In genomic region chr17:4142107-4142900, GRCh38 we compare ENCODE assay signal across 8 cellular contexts. TPM values are rescaled to one million over a fixed set of nuclear protein-coding genes. Genes with fewer than 3 reads are reported as not detected.
DNase-seq lines count a peak whose midpoint lies in the region; ATAC-seq and TF ChIP-seq lines count a peak whose summit lies in the region.

No MANE protein-coding gene starts in this region.

- H3K27me3 Mint-ChIP-seq in activated CD8-positive, alpha-beta T cell treated with anti-CD3 and anti-CD28 coated beads for 36 hours, result no peaks in the 10 kb centered on the region
- H3K27me3 Mint-ChIP-seq in neural crest cell (ENCODE audit: low read depth), result no peaks in the 10 kb centered on the region

- H3K36me3 Mint-ChIP-seq in activated CD8-positive, alpha-beta T cell treated with anti-CD3 and anti-CD28 coated beads for 36 hours (ENCODE audit: low read depth), result peaks cover 6% of the 10 kb centered on the region
- no peaks in the 10 kb centered on the region for H3K36me3 Mint-ChIP-seq in neural crest cell (ENCODE audit: low read depth)

- H3K4me3 Mint-ChIP-seq in activated CD8-positive, alpha-beta T cell treated with anti-CD3 and anti-CD28 coated beads for 36 hours, result peak overlapping the region; percentile 82
- peak overlapping the region; percentile 99 for H3K4me3 Mint-ChIP-seq in neural crest cell

- H3K4me1 Mint-ChIP-seq in activated CD8-positive, alpha-beta T cell treated with anti-CD3 and anti-CD28 coated beads for 36 hours (ENCODE audit: low read depth), result peaks cover 59% of the 10 kb centered on the region
- peaks cover 34% of the 10 kb centered on the region for H3K4me1 Mint-ChIP-seq in neural crest cell

- WGBS in esophagus muscularis mucosa, result 9% methylated on average over 9 of the region's 56 CpGs

- H3K27ac ChIP-seq in BLaER1, result peak overlapping the region; percentile 93
- peak overlapping the region; percentile 94 for H3K27ac ChIP-seq in HL-60 (replicated peaks)
- peak overlapping the region; percentile 96 to 100 (median 96) for H3K27ac ChIP-seq in esophagus muscularis mucosa (replicated peaks in 1 of 4)
- H3K27ac ChIP-seq in upper lobe of right lung, result peak overlapping the region; percentile 99

- no peak for TF ChIP-seq POLR2A in esophagus muscularis mucosa (IDR thresholded peaks at IDR 0.05; ENCODE audit: low read depth)

- peak overlapping the region; percentile 95 for H3K9ac ChIP-seq in BLaER1

- POLR2A ChIA-PET in activated CD8-positive, alpha-beta T cell treated with anti-CD3 and anti-CD28 coated beads for 36 hours (lab: Charles Lee), result interaction anchor here (0.7 to 3.8 kb wide), 7 partner anchors 8 to 34 kb away, joined by 3 to 25 read pairs (median 5); no protein-coding TSS in a partner anchor

- no peaks in the 10 kb centered on the region for H3K9me3 Mint-ChIP-seq in activated CD8-positive, alpha-beta T cell treated with anti-CD3 and anti-CD28 coated beads for 36 hours
- H3K9me3 Mint-ChIP-seq in neural crest cell, result no peaks in the 10 kb centered on the region

- H3K4me3 ChIP-seq in BLaER1 (peak overlapping the region; percentile 99), HL-60 (replicated peaks; ENCODE audit: insufficient read depth, low read length) (peak overlapping the region; percentile 70), esophagus muscularis mucosa (peak overlapping the region; percentile 79 to 100 (median 96)), upper lobe of right lung (peak overlapping the region; percentile 88)

- ATAC-seq in GM19452 (IDR thresholded peaks at IDR 0.05; ENCODE audit: unreplicated experiment) (peak; percentile 19), upper lobe of right lung (peak; percentile 16)
- no peak for ATAC-seq in activated CD8-positive, alpha-beta T cell treated with anti-CD3 and anti-CD28 coated beads for 36 hours

- H3K36me3 ChIP-seq in BLaER1 (peaks cover 25% of the 10 kb centered on the region), esophagus muscularis mucosa (peaks cover 0 to 4% (median 0%) of the 10 kb centered on the region in 4 donors), upper lobe of right lung (peaks cover 8% of the 10 kb centered on the region)

- peaks cover 55% of the 10 kb centered on the region for H4K20me1 ChIP-seq in BLaER1

- TF ChIP-seq EP300 in esophagus muscularis mucosa (IDR thresholded peaks at IDR 0.05), result no peak

- intact Hi-C loops in activated CD8-positive, alpha-beta T cell treated with anti-CD3 and anti-CD28 coated beads for 36 hours (cut with micrococcal nuclease), result no loop called here
- intact Hi-C loops in esophagus muscularis mucosa (cut with DNase I), result no loop called here
- intact Hi-C loops in upper lobe of right lung (cut with DNase I), result no loop called here

- H3K27me3 ChIP-seq in BLaER1 (no peaks in the 10 kb centered on the region), HL-60 (ENCODE audit: insufficient read depth, poor library complexity, severe bottlenecking) (no peaks in the 10 kb centered on the region), esophagus muscularis mucosa (no peaks in the 10 kb centered on the region), upper lobe of right lung (no peaks in the 10 kb centered on the region)

- H3K4me2 ChIP-seq in BLaER1, result peak overlapping the region; percentile 96

- peak overlapping the region; percentile 98 for H3K27ac Mint-ChIP-seq in activated CD8-positive, alpha-beta T cell treated with anti-CD3 and anti-CD28 coated beads for 36 hours
- peak overlapping the region; percentile 15 for H3K27ac Mint-ChIP-seq in neural crest cell (ENCODE audit: unreplicated experiment)

- DNase-seq in HL-60 (ENCODE audit: low read depth in 1 of 2, low spot score in 1 of 2), result no peak
- peak; percentile 44 for DNase-seq in activated CD8-positive, alpha-beta T cell treated with anti-CD3 and anti-CD28 coated beads for 36 hours
- DNase-seq in esophagus muscularis mucosa (ENCODE audit: extremely low spot score), result no peak
- DNase-seq in neural crest cell (ENCODE audit: low read depth, low spot score), result peak; percentile 11
- peak; percentile 77 for DNase-seq in upper lobe of right lung
- no peak for DNase-seq in NCI-H2029 treated with DMSO at 0.1 percent for 48 hours (lab: John Stamatoyannopoulos, UW)

- peaks cover 37% of the 10 kb centered on the region for H3K4me1 ChIP-seq in BLaER1
- peaks cover 47 to 62% (median 59%) of the 10 kb centered on the region in 4 donors for H3K4me1 ChIP-seq in esophagus muscularis mucosa
- H3K4me1 ChIP-seq in upper lobe of right lung, result peaks cover 44% of the 10 kb centered on the region

- TF ChIP-seq CTCF in HL-60 (IDR thresholded peaks at IDR 0.05; ENCODE audit: insufficient read depth, low read length) (no peak), esophagus muscularis mucosa (IDR thresholded peaks at IDR 0.05) (no peak), neural crest cell (conservative IDR thresholded peaks at IDR 0.05) (no peak), upper lobe of right lung (IDR thresholded peaks at IDR 0.05) (no peak)
- TF ChIP-seq CTCF in activated CD8-positive, alpha-beta T cell treated with anti-CD3 and anti-CD28 coated beads for 36 hours (IDR thresholded peaks at IDR 0.05), result no peak

- CTCF ChIA-PET in activated CD8-positive, alpha-beta T cell treated with anti-CD3 and anti-CD28 coated beads for 36 hours (lab: Charles Lee), result interaction anchor here (0.8 to 1.5 kb wide), 2 partner anchors 33 to 425 kb away, joined by 3 to 6 read pairs; no protein-coding TSS in a partner anchor

- H3K9me3 ChIP-seq in BLaER1, result no peaks in the 10 kb centered on the region
- no peaks in the 10 kb centered on the region for H3K9me3 ChIP-seq in esophagus muscularis mucosa
- no peaks in the 10 kb centered on the region for H3K9me3 ChIP-seq in upper lobe of right lung

RNA-seq across cellular contexts. Expression of gene ZZEF1, which starts 0.5 kb away (rescaled TPM):
- total RNA-seq in activated CD8-positive, alpha-beta T cell treated with anti-CD3 and anti-CD28 coated beads for 36 hours, result 10 to 100 TPM; 28.1 to 30.6 TPM
- total RNA-seq in esophagus muscularis mucosa, result 100 to 1,000 TPM in 1 of 4 donors, 10 to 100 TPM in 3; 57.8 to 100 (median 80.9) TPM
- 26.9 and 28.0 TPM in 2 replicates for total RNA-seq in neural crest cell
- total RNA-seq in upper lobe of right lung, result 50.9 TPM

RNA-seq across cellular contexts. Expression of gene CYB5D2, which starts 0.7 kb away (rescaled TPM):
- 1 to 10 TPM; 7.1 to 8.1 TPM for total RNA-seq in activated CD8-positive, alpha-beta T cell treated with anti-CD3 and anti-CD28 coated beads for 36 hours
- total RNA-seq in esophagus muscularis mucosa (10 to 100 TPM; 15.6 to 39.5 (median 24.4) TPM), neural crest cell (12.1 and 12.9 TPM in 2 replicates), upper lobe of right lung (12.5 TPM)

Comparison
In these comparisons a context has a peak if more than half of its experiments do, and no peak if none do; other contexts are left out.
1. DNase-seq: peak in activated CD8-positive, alpha-beta T cell treated with anti-CD3 and anti-CD28 coated beads for 36 hours (single experiment), neural crest cell (single experiment) and upper lobe of right lung (single experiment); none in HL-60 (0 of 2), esophagus muscularis mucosa (single experiment) and NCI-H2029 treated with DMSO at 0.1 percent for 48 hours (single experiment).
2. Peak in every context shown above with its lines, with median percentiles within 50 percentile points of each other: H3K27ac ChIP-seq and H3K4me3 ChIP-seq.